ENCODE assay signal across 1 cellular context in genomic region chr21:38329176-38329575, GRCh38.
TF ChIP-seq lines count a peak whose summit lies in the region.

No MANE protein-coding gene starts in this region.

TF ChIP-seq in HepG2, 621 proteins besides CTCF, POLR2A, EP300 and RAD21 (continued from another document):
- TF ChIP-seq AKNA (CRISPR knock-in tag; IDR thresholded peaks at IDR 0.05; ENCODE audit: borderline replicate concordance) (no peak), ZNF773 (CRISPR knock-in tag; IDR thresholded peaks at IDR 0.05; ENCODE audit: borderline replicate concordance) (no peak)
